1 cellular context compared by ENCODE assay signal in genomic region chr16:2516391-2517240, GRCh38.
TF ChIP-seq lines count a peak whose summit lies in the region.

No MANE protein-coding gene starts in this region.

TF ChIP-seq in HepG2, 621 proteins besides CTCF, POLR2A, EP300 and RAD21 (continued from another document and continues in another):
- TF ChIP-seq ZNF513 (CRISPR knock-in tag; conservative IDR thresholded peaks at IDR 0.05), result no peak
- no peak for TF ChIP-seq ZNF205 (CRISPR knock-in tag; IDR thresholded peaks at IDR 0.05)
- TF ChIP-seq HNF4G (IDR thresholded peaks at IDR 0.05; ENCODE audit: borderline replicate concordance, low read depth, low read length), result no peak
- no peak for TF ChIP-seq HNF4G (CRISPR knock-in tag; IDR thresholded peaks at IDR 0.05; ENCODE audit: borderline replicate concordance, low read depth)
- no peak for TF ChIP-seq THYN1 (CRISPR knock-in tag; IDR thresholded peaks at IDR 0.05; ENCODE audit: borderline replicate concordance, low read depth)
- no peak for TF ChIP-seq LBX2 (CRISPR knock-in tag; IDR thresholded peaks at IDR 0.05; ENCODE audit: borderline replicate concordance)
- TF ChIP-seq ZNF124 (CRISPR knock-in tag; IDR thresholded peaks at IDR 0.05), result no peak
- no peak for TF ChIP-seq THAP11 (CRISPR knock-in tag; IDR thresholded peaks at IDR 0.05)
- no peak for TF ChIP-seq AHDC1 (CRISPR knock-in tag; IDR thresholded peaks at IDR 0.05; ENCODE audit: borderline replicate concordance)
- TF ChIP-seq ZHX2 (IDR thresholded peaks at IDR 0.05; ENCODE audit: low read depth), result no peak
- no peak for TF ChIP-seq ZHX2 (CRISPR knock-in tag; IDR thresholded peaks at IDR 0.05; ENCODE audit: borderline replicate concordance)
- TF ChIP-seq ZNF841 (CRISPR knock-in tag; IDR thresholded peaks at IDR 0.05; ENCODE audit: borderline replicate concordance), result no peak
- TF ChIP-seq ZNF33A (CRISPR knock-in tag; IDR thresholded peaks at IDR 0.05; ENCODE audit: borderline replicate concordance), result no peak
- no peak for TF ChIP-seq ZNF609 (CRISPR knock-in tag; IDR thresholded peaks at IDR 0.05; ENCODE audit: borderline replicate concordance)
- TF ChIP-seq ADNP (CRISPR knock-in tag; IDR thresholded peaks at IDR 0.05), result no peak
- TF ChIP-seq ZNF747 (CRISPR knock-in tag; IDR thresholded peaks at IDR 0.05; ENCODE audit: borderline replicate concordance), result no peak
- TF ChIP-seq SMAD9 (CRISPR knock-in tag; IDR thresholded peaks at IDR 0.05), result no peak
- TF ChIP-seq GABPB1 (CRISPR knock-in tag; IDR thresholded peaks at IDR 0.05), result no peak
- no peak for TF ChIP-seq ZNF720 (CRISPR knock-in tag; IDR thresholded peaks at IDR 0.05)
- TF ChIP-seq JDP2 (CRISPR knock-in tag; IDR thresholded peaks at IDR 0.05; ENCODE audit: borderline replicate concordance), result no peak
- TF ChIP-seq CEBPZ (IDR thresholded peaks at IDR 0.05; ENCODE audit: low read length), result no peak
- no peak for TF ChIP-seq SNRNP70 (IDR thresholded peaks at IDR 0.05; ENCODE audit: low read depth, low read length)
- TF ChIP-seq ZNF589 (CRISPR knock-in tag; conservative IDR thresholded peaks at IDR 0.05), result no peak
- TF ChIP-seq IRF9 (CRISPR knock-in tag; IDR thresholded peaks at IDR 0.05; ENCODE audit: borderline replicate concordance), result no peak
- TF ChIP-seq SMAD1 (CRISPR knock-in tag; IDR thresholded peaks at IDR 0.05; ENCODE audit: borderline replicate concordance, low read depth), result no peak
- no peak for TF ChIP-seq FOXA3 (CRISPR knock-in tag; IDR thresholded peaks at IDR 0.05)
- TF ChIP-seq PRMT3 (CRISPR knock-in tag; IDR thresholded peaks at IDR 0.05; ENCODE audit: borderline replicate concordance, low read depth), result no peak
- TF ChIP-seq CREB1 (IDR thresholded peaks at IDR 0.05), result no peak
- TF ChIP-seq CREB1 (CRISPR knock-in tag; IDR thresholded peaks at IDR 0.05), result no peak
- no peak for TF ChIP-seq POGZ (CRISPR knock-in tag; IDR thresholded peaks at IDR 0.05)
- no peak for TF ChIP-seq IKZF5 (CRISPR knock-in tag; IDR thresholded peaks at IDR 0.05)
